Comparison of ENCODE assay signal across 8 cellular contexts in genomic region chr12:103924761-103925641, GRCh38. TPM values are rescaled to one million over a fixed set of nuclear protein-coding genes. Genes with fewer than 3 reads are reported as not detected.
DNase-seq lines count a peak whose midpoint lies in the region; ATAC-seq and TF ChIP-seq lines count a peak whose summit lies in the region.

No MANE protein-coding gene starts in this region.

- H3K4me3 ChIP-seq in AG04449 (ENCODE audit: low read depth, low read length) (no peak overlapping the region), epithelial cell of proximal tubule (ENCODE audit: low read depth, low read length) (no peak overlapping the region), transverse colon (no peak overlapping the region)

- in situ Hi-C loops in transverse colon (cut with MboI; ENCODE audit: low pct_ligation_motif_present in 1 of 4, low pct_unique_long_range_greater_than_20kb in 1 of 4, low sequenced_read_pairs in 3 of 4) = loop anchor here in 1 of 4 donors (25.0 kb wide), 1 partner anchor 187 kb away; no protein-coding TSS in a partner anchor

- POLR2A ChIA-PET in AG04449 (lab: Yijun Ruan, JAX) = no interaction called here

- H3K4me1 ChIP-seq in transverse colon = peaks cover 0 to 12% (median 4%) of the 10 kb centered on the region in 4 donors

- H3K9me3 ChIP-seq in transverse colon = no peaks in the 10 kb centered on the region

- no peaks in the 10 kb centered on the region for H3K36me3 ChIP-seq in transverse colon

- ATAC-seq in GM18861 (IDR thresholded peaks at IDR 0.05; ENCODE audit: unreplicated experiment) = peak; percentile 39
- ATAC-seq in HG03060 (IDR thresholded peaks at IDR 0.05; ENCODE audit: low read depth, unreplicated experiment) = peak; percentile 41
- ATAC-seq in left colon = no peak

- CTCF ChIA-PET in AG04449 (lab: Yijun Ruan, JAX) = interaction anchor here (1.0 to 1.5 kb wide), 2 partner anchors 8 to 41 kb away, joined by 5 to 7 read pairs; no protein-coding TSS in a partner anchor

- no peak for TF ChIP-seq CTCF in AG04449 (IDR thresholded peaks at IDR 0.05; ENCODE audit: insufficient read depth, low read length, missing control alignments)
- TF ChIP-seq CTCF in epithelial cell of proximal tubule (conservative IDR thresholded peaks at IDR 0.05; ENCODE audit: low read depth, low read length) = no peak
- TF ChIP-seq CTCF in transverse colon (IDR thresholded peaks at IDR 0.05) = no peak

- DNase-seq in AG04449 (ENCODE audit: low read depth, low spot score) (peak; percentile 36), SHP77 (lab: John Stamatoyannopoulos, UW) (peak; percentile 59 to 65), epithelial cell of proximal tubule (ENCODE audit: low read depth) (peak; percentile 74), KG1 (lab: John Stamatoyannopoulos, UW) (no peak), transverse colon (no peak), left colon (no peak)

- WGBS in transverse colon (ENCODE audit: low coverage in 1 of 2), 2 donors = 67 to 76% methylated on average over 6 to 9 of the region's 9 CpGs

- no peak for TF ChIP-seq POLR2A in transverse colon (IDR thresholded peaks at IDR 0.05)

- no peak overlapping the region for H3K27ac ChIP-seq in transverse colon

- intact Hi-C loops in transverse colon (cut with DNase I; ENCODE audit: low total_unique reads) (no loop called here), left colon (cut with DNase I, micrococcal nuclease) (no loop called here)

- no peak for TF ChIP-seq EP300 in transverse colon (IDR thresholded peaks at IDR 0.05; ENCODE audit: low read depth)

- no peaks in the 10 kb centered on the region for H3K27me3 ChIP-seq in transverse colon

RNA-seq across cellular contexts. Expression of gene HSP90B1, which starts 5.2 kb away (rescaled TPM):
- total RNA-seq in epithelial cell of proximal tubule (472 and 606 TPM in 2 replicates), transverse colon (100 to 1,000 TPM; 171 to 346 (median 211) TPM), left colon (100 to 1,000 TPM; 440 to 482 TPM)

RNA-seq across cellular contexts. Expression of gene TDG, which starts 40.7 kb away (rescaled TPM):
- 18.9 and 29.4 TPM in 2 replicates for total RNA-seq in epithelial cell of proximal tubule
- total RNA-seq in transverse colon = 10 to 100 TPM; 17.9 to 43.4 (median 26.1) TPM
- total RNA-seq in left colon = 10 to 100 TPM; 22.7 to 31.6 TPM

Comparison
In these comparisons a context has a peak if more than half of its experiments do, and no peak if none do; other contexts are left out.
1. DNase-seq: peak in AG04449 (single experiment), SHP77 (2 of 2) and epithelial cell of proximal tubule (single experiment); none in KG1 (single experiment), transverse colon (single experiment) and left colon (0 of 2).